In genomic region chr13:27168086-27168485, GRCh38 we compare ENCODE assay signal across 15 cellular contexts. TPM values are rescaled to one million over a fixed set of nuclear protein-coding genes. Genes with fewer than 3 reads are reported as not detected.
A peak's percentile ranks its signal among the peaks of the same experiment; 100 is the strongest.
DNase-seq lines count a peak whose midpoint lies in the region; ATAC-seq, FAIRE-seq and TF ChIP-seq lines count a peak whose summit lies in the region.
"Had no signal": no experiment of that assay in that cellular context is flagged by ENCODE, and none has a peak within 500 bp of the region (broad histone marks: within the 10 kb centered on the region; RNA-seq: fewer than 3 reads in every experiment).

No MANE protein-coding gene starts in this region.

- in situ Hi-C loops in HepG2 (cut with HindIII; ENCODE audit: extremely low pct_ligation_motif_present, low pct_unique_long_range_greater_than_20kb) = no loop called here

- H3K36me3 ChIP-seq in HepG2 (replicated peaks in 1 of 2; ENCODE audit: control insufficient read depth in 1 of 2, insufficient read depth in 2 of 2, low read length in 2 of 2) (no peaks in the 10 kb centered on the region), right lobe of liver (no peaks in the 10 kb centered on the region), mesendoderm (ENCODE audit: control insufficient read depth, insufficient read depth, low read length) (no peaks in the 10 kb centered on the region)

- no peak for TF ChIP-seq CTCF in HepG2 (CRISPR knock-in tag; IDR thresholded peaks at IDR 0.05)
- no peak for TF ChIP-seq CTCF in right lobe of liver (IDR thresholded peaks at IDR 0.05)
- TF ChIP-seq CTCF in WTC11 (IDR thresholded peaks at IDR 0.05) = no peak

- no peak overlapping the region for H3K23ac ChIP-seq in mesendoderm (ENCODE audit: low read length)

- no peak overlapping the region for H4K5ac ChIP-seq in mesendoderm (ENCODE audit: low read length)

- peak overlapping the region; percentile 27 for H3K27ac Mint-ChIP-seq in WTC11

- H4K20me1 ChIP-seq in HepG2 (ENCODE audit: insufficient read depth, low read length) = peaks cover 5% of the 10 kb centered on the region

- H3K36me3 Mint-ChIP-seq in WTC11 = no peaks in the 10 kb centered on the region

- no peak for ATAC-seq in HepG2
- no peak for ATAC-seq in right lobe of liver
- ATAC-seq in WTC11 = no peak
- no peak for ATAC-seq in HG03565 (IDR thresholded peaks at IDR 0.05; ENCODE audit: unreplicated experiment)
- ATAC-seq in HG02798 (IDR thresholded peaks at IDR 0.05; ENCODE audit: poor library complexity, unreplicated experiment) = no peak

- H3K27me3 Mint-ChIP-seq in WTC11 (ENCODE audit: low read depth) = no peaks in the 10 kb centered on the region

- no peaks in the 10 kb centered on the region for H3K9me3 Mint-ChIP-seq in WTC11

- peaks cover 33% of the 10 kb centered on the region for H3K4me1 ChIP-seq in HepG2 (ENCODE audit: insufficient read depth, low read length)
- H3K4me1 ChIP-seq in right lobe of liver = peaks cover 0 to 47% (median 7%) of the 10 kb centered on the region in 4 donors
- no peaks in the 10 kb centered on the region for H3K4me1 ChIP-seq in mesendoderm (ENCODE audit: control insufficient read depth, low read depth, low read length)

- intact Hi-C loops in HepG2 (cut with micrococcal nuclease; ENCODE audit: unreplicated experiment) (loop anchor here (5.0 kb wide), 1 partner anchor 36 kb away; no protein-coding TSS in a partner anchor), right lobe of liver (cut with DNase I) (no loop called here)

- POLR2A ChIA-PET in HepG2 (lab: Yijun Ruan, JAX) = no interaction called here
- POLR2A ChIA-PET in WTC11 (lab: Charles Lee) = interaction anchor here (0.6 kb wide), 1 partner anchor 86 kb away, joined by 4 read pairs; no protein-coding TSS in a partner anchor

- peaks cover 5% of the 10 kb centered on the region for H3K79me1 ChIP-seq in mesendoderm (ENCODE audit: low read length)

- H3K9ac ChIP-seq in HepG2 (ENCODE audit: insufficient read depth, low read depth, low read length) (no peak overlapping the region), mesendoderm (ENCODE audit: low read length) (peak overlapping the region; percentile 20)

- H3K4me3 ChIP-seq in HepG2 (replicated peaks in 1 of 3; ENCODE audit: insufficient read depth in 1 of 3, low read depth in 2 of 3, low read length in 3 of 3) = no peak overlapping the region
- no peak overlapping the region for H3K4me3 ChIP-seq in right lobe of liver
- H3K4me3 ChIP-seq in mesendoderm (ENCODE audit: low read length) = no peak overlapping the region

- H3K4me3 Mint-ChIP-seq in WTC11 = peak overlapping the region; percentile 29; the same call in 1 of the 2 replicates

- CTCF ChIA-PET in HepG2 (lab: Yijun Ruan, JAX; ENCODE audit: low intra/inter-chr PET ratio, low total read pairs) = no interaction called here
- CTCF ChIA-PET in WTC11 (lab: Charles Lee) = no interaction called here

- no peak for DNase-seq in HepG2 (ENCODE audit: low spot score)
- DNase-seq in right lobe of liver = no peak
- no peak for DNase-seq in WTC11 (ENCODE audit: low spot score)
- DNase-seq in mesendoderm = no peak
- no peak for DNase-seq in NK-92 (lab: John Stamatoyannopoulos, UW; ENCODE audit: unreplicated experiment)
- DNase-seq in stimulated activated CD8-positive, alpha-beta memory T cell treated with anti-CD3 and anti-CD28 coated beads, Interleukin-4, amount 100 ng/mL, for 48 hours = no peak
- DNase-seq: activated CD8-positive, alpha-beta memory T cell treated with anti-CD3 and anti-CD28 coated beads, Interleukin-2, amount 50 U/mL, for 4 hours; C1 segment of cervical spinal cord; GOT3; hippocampal formation; NCI-H146; SIG-M5 had no signal

- 85% methylated on average over 6 of the region's 6 CpGs for WGBS in HepG2 (ENCODE audit: low lambda C conversion rate)
- WGBS in right lobe of liver (ENCODE audit: insufficient coverage, low coverage, low lambda C conversion rate, missing lambda C conversion rate) = 35% methylated on average over 5 of the region's 6 CpGs
- no CpG with 5 or more reads among the region's 6 CpGs for WGBS in mesendoderm (ENCODE audit: extremely low coverage, insufficient coverage, low lambda C conversion rate)

- no TSS peak for BruUV-seq in HepG2 (replicated peaks; lab: Mats Ljungman, UMichigan)

- no peak overlapping the region for H4K8ac ChIP-seq in mesendoderm (ENCODE audit: low read depth, low read length)

- H3K4me1 Mint-ChIP-seq in WTC11 = peaks cover 70% of the 10 kb centered on the region

- H3K27ac ChIP-seq in HepG2 (ENCODE audit: extremely low read length, insufficient read depth, low read length) = no peak overlapping the region
- no peak overlapping the region for H3K27ac ChIP-seq in right lobe of liver
- H3K27ac ChIP-seq in mesendoderm (ENCODE audit: low read depth, low read length) = no peak overlapping the region

- no peak overlapping the region for H3K4ac ChIP-seq in mesendoderm (ENCODE audit: low read depth, low read length)

- H2BK120ac ChIP-seq in mesendoderm (ENCODE audit: low read depth, low read length) = no peak overlapping the region

- TF ChIP-seq EP300 in HepG2 (IDR thresholded peaks at IDR 0.05; ENCODE audit: low read depth in 2 of 2, low read length in 2 of 2) (no peak), HepG2 (CRISPR knock-in tag; IDR thresholded peaks at IDR 0.05; ENCODE audit: borderline replicate concordance) (no peak)

- H3K27me3 ChIP-seq in HepG2 (ENCODE audit: control insufficient read depth in 1 of 2, insufficient read depth in 2 of 2, low read length in 2 of 2) (no peaks in the 10 kb centered on the region; a peak in 1 of 5 replicates), right lobe of liver (no peaks in the 10 kb centered on the region), mesendoderm (ENCODE audit: insufficient read depth, low read length, poor library complexity) (no peaks in the 10 kb centered on the region)

- FAIRE-seq in HepG2 (lab: Jason Lieb, UNC) = no peak
- FAIRE-seq: colon had no signal

- H2BK15ac ChIP-seq in mesendoderm (replicated peaks; ENCODE audit: low read depth) = no peak overlapping the region

- TF ChIP-seq POLR2A in HepG2 (IDR thresholded peaks at IDR 0.05; ENCODE audit: insufficient read depth in 1 of 2, low read depth in 2 of 2, low read length in 2 of 2) = no peak
- no peak for TF ChIP-seq POLR2A in right lobe of liver (IDR thresholded peaks at IDR 0.05)

- no peak overlapping the region for H2BK5ac ChIP-seq in mesendoderm (ENCODE audit: low read length)

- H3K79me2 ChIP-seq in HepG2 (ENCODE audit: insufficient read depth, low read length) (peaks cover 72% of the 10 kb centered on the region), mesendoderm (ENCODE audit: control insufficient read depth, insufficient read depth, low read length) (peaks cover 49% of the 10 kb centered on the region)

- no peak overlapping the region for H3K56ac ChIP-seq in mesendoderm (ENCODE audit: low read length)

- H2AK5ac ChIP-seq in mesendoderm (ENCODE audit: low read length) = no peak overlapping the region

- H3K18ac ChIP-seq in mesendoderm (ENCODE audit: low read length) = no peak overlapping the region

- H2AFZ ChIP-seq in HepG2 (ENCODE audit: low read length) = no peak overlapping the region

- no peak for TF ChIP-seq RAD21 in HepG2 (CRISPR knock-in tag; IDR thresholded peaks at IDR 0.05)

- H3K4me2 ChIP-seq in HepG2 (ENCODE audit: low read depth, low read length) = 0 out of 2 replicates have a peak overlapping the region, but pooled peaks have one; percentile 24
- no peak overlapping the region for H3K4me2 ChIP-seq in mesendoderm (ENCODE audit: low read length)

- H3K9me3 ChIP-seq in HepG2 (ENCODE audit: low read length) (no peaks in the 10 kb centered on the region), right lobe of liver (no peaks in the 10 kb centered on the region)

TF ChIP-seq in HepG2, 621 proteins besides CTCF, POLR2A, EP300 and RAD21 (continues in another document):
- TF ChIP-seq ZFP36L1 (CRISPR knock-in tag; IDR thresholded peaks at IDR 0.05) = no peak
- TF ChIP-seq MTA1 (CRISPR knock-in tag; IDR thresholded peaks at IDR 0.05; ENCODE audit: borderline replicate concordance) = no peak

TF ChIP-seq in WTC11, 78 proteins besides CTCF, POLR2A, EP300 and RAD21 (continues in another document):
- TF ChIP-seq, protein P1, sequence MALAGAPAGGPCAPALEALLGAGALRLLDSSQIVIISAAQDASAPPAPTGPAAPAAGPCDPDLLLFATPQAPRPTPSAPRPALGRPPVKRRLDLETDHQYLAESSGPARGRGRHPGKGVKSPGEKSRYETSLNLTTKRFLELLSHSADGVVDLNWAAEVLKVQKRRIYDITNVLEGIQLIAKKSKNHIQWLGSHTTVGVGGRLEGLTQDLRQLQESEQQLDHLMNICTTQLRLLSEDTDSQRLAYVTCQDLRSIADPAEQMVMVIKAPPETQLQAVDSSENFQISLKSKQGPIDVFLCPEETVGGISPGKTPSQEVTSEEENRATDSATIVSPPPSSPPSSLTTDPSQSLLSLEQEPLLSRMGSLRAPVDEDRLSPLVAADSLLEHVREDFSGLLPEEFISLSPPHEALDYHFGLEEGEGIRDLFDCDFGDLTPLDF (CRISPR knock-in tag; IDR thresholded peaks at IDR 0.05) = no peak

RNA-seq across cellular contexts. Expression of gene USP12, which starts 3.5 kb away (rescaled TPM):
- total RNA-seq in HepG2 (2016; rRNA removed; fragmentation: Illumina TruSeq; extraction: Trizol) = 19.5 and 30.3 TPM in 2 replicates
- 32.9 and 33.8 TPM in 2 replicates for total RNA-seq in HepG2 (2016; cell fraction: cytosol; rRNA removed; fragmentation: Illumina TruSeq; extraction: Trizol; ENCODE audit: low read depth)
- 19.4 and 26.7 TPM in 2 replicates for total RNA-seq in HepG2 (2016; cell fraction: insoluble cytoplasmic fraction; rRNA removed; fragmentation: Illumina TruSeq; extraction: Trizol)
- total RNA-seq in HepG2 (2016; cell fraction: membrane; rRNA removed; fragmentation: Illumina TruSeq; extraction: Trizol) = 34.7 and 39.3 TPM in 2 replicates
- total RNA-seq in HepG2 (2016; cell fraction: nucleus; rRNA removed; fragmentation: Illumina TruSeq; extraction: Trizol) = 16.5 and 17.7 TPM in 2 replicates
- polyA plus RNA-seq in HepG2 (2011; rRNA removed) = 9.4 and 9.8 TPM in 2 replicates
- 3.9 and 6.2 TPM in 2 replicates for polyA plus RNA-seq in HepG2 (2011; cell fraction: cytosol; rRNA removed)
- polyA plus RNA-seq in HepG2 (2011; cell fraction: nucleus; rRNA removed) = 2.7 and 3.4 TPM in 2 replicates
- polyA plus RNA-seq in HepG2 (2012) = 16.6 and 18.8 TPM in 2 replicates
- polyA plus RNA-seq in HepG2 (2016; cell fraction: cytosol; fragmentation: Illumina TruSeq; extraction: Trizol; ENCODE audit: low read depth) = 36.8 and 44.5 TPM in 2 replicates
- 28.8 and 29.4 TPM in 2 replicates for polyA plus RNA-seq in HepG2 (2016; cell fraction: insoluble cytoplasmic fraction; fragmentation: Illumina TruSeq; extraction: Trizol; ENCODE audit: low read depth)
- 31.5 and 33.7 TPM in 2 replicates for polyA plus RNA-seq in HepG2 (2016; cell fraction: membrane; fragmentation: Illumina TruSeq; extraction: Trizol; ENCODE audit: low read depth)
- 15.9 and 16.9 TPM in 2 replicates for polyA plus RNA-seq in HepG2 (2016; cell fraction: nucleus; fragmentation: Illumina TruSeq; extraction: Trizol; ENCODE audit: insufficient read depth, low read depth)
- 4.2 and 6.1 TPM in 2 replicates for polyA minus RNA-seq in HepG2 (2011; rRNA and poly(A)+ RNA removed; ENCODE audit: low replicate concordance)
- 9.5 and 11.3 TPM in 2 replicates for polyA minus RNA-seq in HepG2 (2011; cell fraction: cytosol; rRNA and poly(A)+ RNA removed)
- 23.9 and 27.2 TPM in 2 replicates for polyA minus RNA-seq in HepG2 (2011; cell fraction: nucleus; rRNA and poly(A)+ RNA removed)
- total RNA-seq in right lobe of liver = 10 to 100 TPM; 11.5 to 25.4 (median 14.6) TPM
- 23.1 to 26.1 TPM (median 25.1 TPM) in 3 replicates for total RNA-seq in WTC11 (2021)
- 18.1 TPM for polyA plus RNA-seq in mesendoderm (2013, experiment 1 of 2)
- 18.5 TPM for polyA plus RNA-seq in mesendoderm (2013, experiment 2 of 2)
